In the genomic region with DNA sequence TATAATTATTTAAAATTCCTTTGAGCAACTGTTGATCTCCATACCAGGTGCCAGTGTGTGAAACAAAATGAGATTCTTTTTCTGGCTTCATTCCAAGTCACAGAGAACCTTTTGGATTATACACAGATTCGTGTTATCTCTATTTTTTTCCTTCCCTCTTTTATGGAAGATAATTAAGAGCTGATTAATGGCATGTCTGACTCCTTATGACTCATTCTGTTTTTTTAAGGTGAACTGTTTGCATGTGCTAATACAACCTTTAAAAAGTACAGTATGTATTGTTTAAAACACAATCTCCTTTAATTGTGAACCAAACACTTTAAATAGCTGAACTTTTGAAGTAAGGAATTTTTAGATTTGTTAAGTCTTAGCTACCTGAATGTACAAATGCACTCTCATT, we compare ENCODE assay signal across 13 cellular contexts. TPM values are rescaled to one million over a fixed set of nuclear protein-coding genes. Genes with fewer than 3 reads are reported as not detected.
DNase-seq lines count a peak whose midpoint lies in the region; ATAC-seq and TF ChIP-seq lines count a peak whose summit lies in the region.
"Had no signal": no experiment of that assay in that cellular context is flagged by ENCODE, and none has a peak within 500 bp of the region (broad histone marks: within the 10 kb centered on the region; RNA-seq: fewer than 3 reads in every experiment).

No MANE protein-coding gene starts in this region.

- peak overlapping the region; percentile 84 for H3K27ac Mint-ChIP-seq in Calu3 (ENCODE audit: unreplicated experiment)
- peak overlapping the region; percentile 67; the same call in 1 of the 2 replicates for H3K27ac Mint-ChIP-seq in WTC11
- H3K27ac Mint-ChIP-seq in activated CD4-positive, alpha-beta T cell treated with anti-CD3 and anti-CD28 coated beads, Interleukin-2, amount 10 ng/mL, durations not matched to agents 24 days and 14 days = no peak overlapping the region
- no peak overlapping the region for H3K27ac Mint-ChIP-seq in nephron progenitor cell

- H3K4me2 ChIP-seq in mesenchymal stem cell (ENCODE audit: low read length, poor library complexity, severe bottlenecking) = no peak overlapping the region
- H3K4me2 ChIP-seq: BLaER1 had no signal

- H2BK12ac ChIP-seq in mesenchymal stem cell (ENCODE audit: low read length in 2 of 2) = no peak overlapping the region

- H3K4ac ChIP-seq in mesenchymal stem cell (ENCODE audit: low read depth in 1 of 2, low read length in 2 of 2) = no peak overlapping the region

- H3K4me3 ChIP-seq in mesenchymal stem cell (ENCODE audit: insufficient read depth in 1 of 2, low read depth in 1 of 2, low read length in 2 of 2) = no peak overlapping the region
- H3K4me3 ChIP-seq: BLaER1 had no signal

- H4K8ac ChIP-seq in mesenchymal stem cell (ENCODE audit: low read length) = no peak overlapping the region

- H3K4me3 Mint-ChIP-seq in Calu3 (ENCODE audit: low read depth, unreplicated experiment) (peak overlapping the region; percentile 31), WTC11 (no peak overlapping the region), nephron progenitor cell (no peak overlapping the region)
- no peak overlapping the region for H3K4me3 Mint-ChIP-seq in activated CD4-positive, alpha-beta T cell treated with anti-CD3 and anti-CD28 coated beads, Interleukin-2, amount 10 ng/mL, durations not matched to agents 24 days and 14 days
- H3K4me3 Mint-ChIP-seq: central memory CD8-positive, alpha-beta T cell had no signal

- intact Hi-C loops in Calu3 (cut with micrococcal nuclease; ENCODE audit: unreplicated experiment) = loop anchor here (2.0 to 5.0 kb wide), 2 partner anchors 14 to 37 kb away; partner anchors contain the start of gene PELI1
- intact Hi-C loops in activated CD4-positive, alpha-beta T cell treated with anti-CD3 and anti-CD28 coated beads, Interleukin-2, amount 10 ng/mL, durations not matched to agents 24 days and 14 days (cut with micrococcal nuclease) = no loop called here

- H3K9me3 ChIP-seq in mesenchymal stem cell (ENCODE audit: control insufficient read depth, low read length) = no peaks in the 10 kb centered on the region
- H3K9me3 ChIP-seq: BLaER1 had no signal

- H3K14ac ChIP-seq in mesenchymal stem cell (ENCODE audit: low read length in 2 of 2) = no peak overlapping the region

- no TSS peak for BruUV-seq in Calu3 (replicated peaks; lab: Mats Ljungman, UMichigan)

- H3K79me1 ChIP-seq in mesenchymal stem cell (replicated peaks; ENCODE audit: low read length, poor library complexity, severe bottlenecking) = peaks cover 11% of the 10 kb centered on the region

- H3K27me3 Mint-ChIP-seq in Calu3 (ENCODE audit: unreplicated experiment) = no peaks in the 10 kb centered on the region
- no peaks in the 10 kb centered on the region for H3K27me3 Mint-ChIP-seq in WTC11 (ENCODE audit: low read depth)
- H3K27me3 Mint-ChIP-seq in activated CD4-positive, alpha-beta T cell treated with anti-CD3 and anti-CD28 coated beads, Interleukin-2, amount 10 ng/mL, durations not matched to agents 24 days and 14 days = no peaks in the 10 kb centered on the region
- no peaks in the 10 kb centered on the region for H3K27me3 Mint-ChIP-seq in nephron progenitor cell (ENCODE audit: low read depth, poor library complexity)
- H3K27me3 Mint-ChIP-seq: central memory CD8-positive, alpha-beta T cell had no signal

- H2BK5ac ChIP-seq in mesenchymal stem cell (ENCODE audit: low read depth, low read length, poor library complexity, severe bottlenecking) = no peak overlapping the region

- peaks cover 17% of the 10 kb centered on the region for H3K4me1 ChIP-seq in mesenchymal stem cell (ENCODE audit: control insufficient read depth, insufficient read depth, low read depth, low read length)

- no CpG with 5 or more reads among the region's 1 CpG for WGBS in mesenchymal stem cell

- TF ChIP-seq CTCF in Calu3 (IDR thresholded peaks at IDR 0.05; ENCODE audit: unreplicated experiment) = no peak
- no peak for TF ChIP-seq CTCF in WTC11 (IDR thresholded peaks at IDR 0.05)
- TF ChIP-seq CTCF in nephron progenitor cell (IDR thresholded peaks at IDR 0.05) = no peak

- no peaks in the 10 kb centered on the region for H3K27me3 ChIP-seq in mesenchymal stem cell (ENCODE audit: control insufficient read depth in 1 of 2, insufficient read depth in 1 of 2, low read length in 2 of 2)
- H3K27me3 ChIP-seq: BLaER1 had no signal

- H3K36me3 Mint-ChIP-seq in Calu3 (ENCODE audit: insufficient read depth, unreplicated experiment) (peaks cover 42% of the 10 kb centered on the region), WTC11 (peaks cover 21% of the 10 kb centered on the region), nephron progenitor cell (ENCODE audit: low read depth) (peaks cover 37% of the 10 kb centered on the region)
- peaks cover 53% of the 10 kb centered on the region for H3K36me3 Mint-ChIP-seq in activated CD4-positive, alpha-beta T cell treated with anti-CD3 and anti-CD28 coated beads, Interleukin-2, amount 10 ng/mL, durations not matched to agents 24 days and 14 days (ENCODE audit: low read depth)

- H3K4me1 Mint-ChIP-seq in Calu3 (ENCODE audit: low read depth, unreplicated experiment) = peaks cover 81% of the 10 kb centered on the region
- peaks cover 9% of the 10 kb centered on the region for H3K4me1 Mint-ChIP-seq in WTC11
- peaks cover 44% of the 10 kb centered on the region for H3K4me1 Mint-ChIP-seq in activated CD4-positive, alpha-beta T cell treated with anti-CD3 and anti-CD28 coated beads, Interleukin-2, amount 10 ng/mL, durations not matched to agents 24 days and 14 days
- H3K4me1 Mint-ChIP-seq in nephron progenitor cell = no peaks in the 10 kb centered on the region
- H3K4me1 Mint-ChIP-seq: central memory CD8-positive, alpha-beta T cell had no signal

- no peak overlapping the region for H4K91ac ChIP-seq in mesenchymal stem cell (ENCODE audit: low read length)

- CTCF ChIA-PET in Calu3 (lab: Charles Lee) = interaction anchor here (1.1 to 2.1 kb wide), 4 partner anchors 10 to 55 kb away, joined by 3 to 9 read pairs (median 7); no protein-coding TSS in a partner anchor
- CTCF ChIA-PET in WTC11 (lab: Charles Lee) = interaction anchor here (0.9 kb wide), 1 partner anchor 221 kb away, joined by 3 read pairs; no protein-coding TSS in a partner anchor

- ATAC-seq in WTC11 (no peak), HG03469 (IDR thresholded peaks at IDR 0.05; ENCODE audit: unreplicated experiment) (no peak)

- H2BK15ac ChIP-seq in mesenchymal stem cell (ENCODE audit: low read depth, poor library complexity, severe bottlenecking) = no peak overlapping the region

- POLR2A ChIA-PET in WTC11 (lab: Charles Lee) = no interaction called here

- H2BK120ac ChIP-seq in mesenchymal stem cell (ENCODE audit: low read depth, low read length) = no peak overlapping the region

- peak overlapping the region; percentile 98 for H3K27ac ChIP-seq in mesenchymal stem cell (ENCODE audit: low read length, poor library complexity, severe bottlenecking)
- H3K27ac ChIP-seq: BLaER1 had no signal

- DNase-seq in Calu3 (no peak), NCI-H1105 (lab: John Stamatoyannopoulos, UW) (peak; percentile 19), WTC11 (ENCODE audit: low spot score) (no peak), mesenchymal stem cell (peak; percentile 24), D341Med (ENCODE audit: low spot score) (no peak), nephron progenitor cell (no peak)
- DNase-seq in activated CD4-positive, alpha-beta T cell treated with anti-CD3 and anti-CD28 coated beads, Interleukin-2, amount 10 ng/mL, durations not matched to agents 24 days and 14 days = no peak
- DNase-seq: activated CD4-positive, alpha-beta T cell treated with anti-CD3 and anti-CD28 coated beads, Interleukin-2, amount 50 U/mL, for 4 hours; activated gamma-delta T cell; midbrain had no signal

- H3K36me3 ChIP-seq in mesenchymal stem cell (ENCODE audit: control insufficient read depth in 1 of 2, insufficient read depth in 2 of 2, low read depth in 1 of 2, low read length in 2 of 2) = peaks cover 0 to 4% of the 10 kb centered on the region in 2 experiments

- no peak overlapping the region for H3K18ac ChIP-seq in mesenchymal stem cell (ENCODE audit: low read depth in 1 of 2, low read length in 2 of 2)

- no peak overlapping the region for H2AFZ ChIP-seq in mesenchymal stem cell (ENCODE audit: low read depth, low read length)

- no peak overlapping the region for H2AK5ac ChIP-seq in mesenchymal stem cell (ENCODE audit: low read length, severe bottlenecking)

- no peak overlapping the region for H3K9ac ChIP-seq in mesenchymal stem cell (ENCODE audit: low read length)
- H3K9ac ChIP-seq: BLaER1 had no signal

- no peaks in the 10 kb centered on the region for H3K9me3 Mint-ChIP-seq in Calu3 (ENCODE audit: low read depth, unreplicated experiment)
- no peaks in the 10 kb centered on the region for H3K9me3 Mint-ChIP-seq in WTC11
- H3K9me3 Mint-ChIP-seq in activated CD4-positive, alpha-beta T cell treated with anti-CD3 and anti-CD28 coated beads, Interleukin-2, amount 10 ng/mL, durations not matched to agents 24 days and 14 days = no peaks in the 10 kb centered on the region
- no peaks in the 10 kb centered on the region for H3K9me3 Mint-ChIP-seq in nephron progenitor cell
- H3K9me3 Mint-ChIP-seq: central memory CD8-positive, alpha-beta T cell had no signal

- H3K23ac ChIP-seq in mesenchymal stem cell (ENCODE audit: low read length in 2 of 2) = no peak overlapping the region

TF ChIP-seq in WTC11, 78 proteins besides CTCF, POLR2A, EP300 and RAD21 (continues in another document):
- TF ChIP-seq NFYB (CRISPR knock-in tag; conservative IDR thresholded peaks at IDR 0.05; ENCODE audit: low read depth) (no peak), NFE2L1 (CRISPR knock-in tag; IDR thresholded peaks at IDR 0.05) (no peak), NR3C1 (CRISPR knock-in tag; conservative IDR thresholded peaks at IDR 0.05; ENCODE audit: low read depth) (no peak)

RNA-seq across cellular contexts. Expression of gene PELI1, which starts 39.3 kb away (rescaled TPM):
- 26.2 and 27.3 TPM in 2 replicates for total RNA-seq in Calu3 (2022)
- 43.0 to 53.5 TPM (median 47.3 TPM) in 3 replicates for total RNA-seq in WTC11 (2021)
- 4.9 TPM for polyA plus RNA-seq in mesenchymal stem cell (2013, experiment 1 of 2)
- 5.8 TPM for polyA plus RNA-seq in mesenchymal stem cell (2013, experiment 2 of 2)
- 31.9 and 33.8 TPM in 2 replicates for total RNA-seq in activated CD4-positive, alpha-beta T cell treated with anti-CD3 and anti-CD28 coated beads, Interleukin-2, amount 10 ng/mL, durations not matched to agents 24 days and 14 days

Comparison
In these comparisons a context has a peak if more than half of its experiments do, and no peak if none do; other contexts are left out.
1. DNase-seq: peak in NCI-H1105 (single experiment) and mesenchymal stem cell (single experiment); none in Calu3 (single experiment), WTC11 (single experiment), activated CD4-positive, alpha-beta T cell treated with anti-CD3 and anti-CD28 coated beads, Interleukin-2, amount 10 ng/mL, durations not matched to agents 24 days and 14 days (single experiment), D341Med (single experiment) and nephron progenitor cell (single experiment).
2. H3K27ac Mint-ChIP-seq: peak in Calu3 (single experiment) and WTC11 (single experiment); none in activated CD4-positive, alpha-beta T cell treated with anti-CD3 and anti-CD28 coated beads, Interleukin-2, amount 10 ng/mL, durations not matched to agents 24 days and 14 days (single experiment) and nephron progenitor cell (single experiment).